17 cellular contexts compared by ENCODE assay signal in the genomic region with DNA sequence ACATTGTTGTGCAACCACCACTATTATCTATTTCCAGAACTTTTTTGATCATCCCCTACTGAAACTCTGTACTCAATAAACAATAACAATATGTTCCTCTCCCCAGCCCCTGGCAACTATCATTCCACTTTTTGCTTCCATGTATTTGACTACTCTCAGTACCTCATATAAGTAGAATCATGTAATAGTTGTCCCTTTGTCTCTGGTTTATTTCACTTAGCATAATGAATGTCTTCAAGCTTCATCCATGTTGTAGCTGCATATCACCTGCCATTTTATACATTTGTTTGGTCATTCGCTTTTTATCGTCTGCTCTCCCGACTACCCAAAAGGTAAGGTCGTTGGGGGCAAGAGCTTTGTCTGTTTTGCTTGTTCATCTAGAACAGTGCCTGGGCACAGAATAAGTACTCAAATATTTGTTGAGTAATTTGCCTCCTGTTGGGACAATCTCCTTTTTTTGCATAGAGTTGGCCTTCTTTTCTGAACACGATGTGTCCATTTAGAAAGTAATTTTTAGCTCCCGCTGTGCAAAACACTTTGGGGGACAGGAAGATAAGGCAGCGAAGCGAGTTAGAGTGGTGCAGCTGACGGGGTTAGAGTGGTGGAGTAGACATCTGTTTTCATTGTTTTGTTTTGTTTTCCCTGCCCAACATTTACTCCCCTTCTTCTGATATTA.
DNase-seq lines count a peak whose midpoint lies in the region; ATAC-seq and TF ChIP-seq lines count a peak whose summit lies in the region.
"Had no signal": no experiment of that assay in that cellular context is flagged by ENCODE, and none has a peak within 500 bp of the region (broad histone marks: within the 10 kb centered on the region; RNA-seq: fewer than 3 reads in every experiment).

No MANE protein-coding gene starts in this region.

- ATAC-seq in HG02588 (IDR thresholded peaks at IDR 0.05; ENCODE audit: unreplicated experiment) (no peak), HG02981 (IDR thresholded peaks at IDR 0.05; ENCODE audit: unreplicated experiment) (no peak), HG03457 (IDR thresholded peaks at IDR 0.05; ENCODE audit: unreplicated experiment) (no peak)
- ATAC-seq: effector memory CD8-positive, alpha-beta T cell had no signal

- no peaks in the 10 kb centered on the region for H3K9me2 ChIP-seq in hepatocyte (replicated peaks; ENCODE audit: insufficient read depth)

- no peak overlapping the region for H3K4me3 Mint-ChIP-seq in type B pancreatic cell
- H3K4me3 Mint-ChIP-seq: activated CD4-positive, alpha-beta T cell treated with anti-CD3 and anti-CD28 coated beads, Interleukin-2, amount 10 ng/mL, durations not matched to agents 7 days and 5 days; activated naive CD8-positive, alpha-beta T cell; activated T-cell treated with anti-CD3 and anti-CD28 coated beads, Interleukin-2, amount 50 U/mL, for 24 hours; effector memory CD8-positive, alpha-beta T cell; neural crest cell; T-helper 2 cell treated with Interferon-gamma antibody and Interleukin-4, amounts not matched to agents 5 μg/mL and 100 μg/mL, for 36 hours had no signal

- H3K4me2 ChIP-seq in hepatocyte = no peak overlapping the region

- no peaks in the 10 kb centered on the region for H3K36me3 ChIP-seq in hepatocyte (replicated peaks; ENCODE audit: insufficient read depth, low read depth)
- H3K36me3 ChIP-seq: cardiac muscle cell had no signal

- H2AFZ ChIP-seq in hepatocyte = no peak overlapping the region

- H3K9me3 Mint-ChIP-seq in type B pancreatic cell = peaks cover 14% of the 10 kb centered on the region
- H3K9me3 Mint-ChIP-seq: effector memory CD8-positive, alpha-beta T cell had no signal

- H3K36me3 Mint-ChIP-seq in type B pancreatic cell = peaks cover 4% of the 10 kb centered on the region

- H3K27ac Mint-ChIP-seq in type B pancreatic cell = peak overlapping the region; percentile 27
- H3K27ac Mint-ChIP-seq: activated CD4-positive, alpha-beta T cell treated with anti-CD3 and anti-CD28 coated beads, Interleukin-2, amount 10 ng/mL, durations not matched to agents 7 days and 5 days; activated naive CD8-positive, alpha-beta T cell; activated T-cell treated with anti-CD3 and anti-CD28 coated beads, Interleukin-2, amount 50 U/mL, for 24 hours; effector memory CD8-positive, alpha-beta T cell; T-helper 2 cell treated with Interferon-gamma antibody and Interleukin-4, amounts not matched to agents 5 μg/mL and 100 μg/mL, for 36 hours had no signal

- no peak overlapping the region for H3K4me3 ChIP-seq in hepatocyte
- H3K4me3 ChIP-seq: BLaER1 treated with 17β-estradiol and CSF1 and Interleukin-3, amounts not matched to agents 10 nM and 100 nM; cardiac muscle cell; lung had no signal

- H3K27me3 Mint-ChIP-seq in type B pancreatic cell = no peaks in the 10 kb centered on the region
- H3K27me3 Mint-ChIP-seq: activated CD4-positive, alpha-beta T cell treated with anti-CD3 and anti-CD28 coated beads, Interleukin-2, amount 10 ng/mL, durations not matched to agents 7 days and 5 days; activated naive CD8-positive, alpha-beta T cell; activated T-cell treated with anti-CD3 and anti-CD28 coated beads, Interleukin-2, amount 50 U/mL, for 24 hours had no signal

- H3K4me1 Mint-ChIP-seq in type B pancreatic cell (ENCODE audit: unreplicated experiment) = peaks cover 29% of the 10 kb centered on the region
- H3K4me1 Mint-ChIP-seq: activated CD4-positive, alpha-beta T cell treated with anti-CD3 and anti-CD28 coated beads, Interleukin-2, amount 10 ng/mL, durations not matched to agents 7 days and 5 days had no signal

- H3K27me3 ChIP-seq in hepatocyte = no peaks in the 10 kb centered on the region
- H3K27me3 ChIP-seq: BLaER1 treated with 17β-estradiol and CSF1 and Interleukin-3, amounts not matched to agents 10 nM and 100 nM; cardiac muscle cell had no signal

- H3K9me3 ChIP-seq in hepatocyte (ENCODE audit: low read depth) = no peaks in the 10 kb centered on the region

- WGBS in hepatocyte (ENCODE audit: low lambda C conversion rate, missing lambda C conversion rate) = 73% methylated on average over 9 of the region's 9 CpGs

- no peaks in the 10 kb centered on the region for H3K79me2 ChIP-seq in hepatocyte

- DNase-seq in NCI-H128 (lab: John Stamatoyannopoulos, UW; ENCODE audit: unreplicated experiment) (peak; percentile 56), NCI-H748 treated with DMSO at 0.1 percent for 48 hours (lab: John Stamatoyannopoulos, UW) (peak; percentile 99), hepatocyte (ENCODE audit: low spot score) (no peak), type B pancreatic cell (ENCODE audit: extremely low spot score, unreplicated experiment) (no peak)
- DNase-seq: activated CD4-positive, alpha-beta T cell treated with anti-CD3 and anti-CD28 coated beads, Interleukin-2, amount 10 ng/mL, durations not matched to agents 7 days and 5 days; activated T-cell treated with anti-CD3 and anti-CD28 coated beads, Interleukin-2, amount 50 U/mL, for 24 hours; effector memory CD8-positive, alpha-beta T cell; NCI-H1105 had no signal

- H3K27ac ChIP-seq in hepatocyte = peak overlapping the region; percentile 45
- H3K27ac ChIP-seq: BLaER1 treated with 17β-estradiol and CSF1 and Interleukin-3, amounts not matched to agents 10 nM and 100 nM; cardiac muscle cell had no signal

- TF ChIP-seq CTCF in hepatocyte (IDR thresholded peaks at IDR 0.05; ENCODE audit: poor library complexity) (no peak), type B pancreatic cell (conservative IDR thresholded peaks at IDR 0.05) (no peak)

- H4K20me1 ChIP-seq in hepatocyte (ENCODE audit: insufficient read depth, poor library complexity, severe bottlenecking) = no peaks in the 10 kb centered on the region
- H4K20me1 ChIP-seq: BLaER1 treated with 17β-estradiol and CSF1 and Interleukin-3, amounts not matched to agents 10 nM and 100 nM had no signal

- H3K4me1 ChIP-seq in hepatocyte (ENCODE audit: insufficient read depth) = peaks cover 31% of the 10 kb centered on the region

Comparison
In these comparisons a context has a peak if more than half of its experiments do, and no peak if none do; other contexts are left out.
1. DNase-seq: peak in NCI-H128 (single experiment) and NCI-H748 treated with DMSO at 0.1 percent for 48 hours (single experiment); none in hepatocyte (single experiment) and type B pancreatic cell (single experiment).